In the genomic region with DNA sequence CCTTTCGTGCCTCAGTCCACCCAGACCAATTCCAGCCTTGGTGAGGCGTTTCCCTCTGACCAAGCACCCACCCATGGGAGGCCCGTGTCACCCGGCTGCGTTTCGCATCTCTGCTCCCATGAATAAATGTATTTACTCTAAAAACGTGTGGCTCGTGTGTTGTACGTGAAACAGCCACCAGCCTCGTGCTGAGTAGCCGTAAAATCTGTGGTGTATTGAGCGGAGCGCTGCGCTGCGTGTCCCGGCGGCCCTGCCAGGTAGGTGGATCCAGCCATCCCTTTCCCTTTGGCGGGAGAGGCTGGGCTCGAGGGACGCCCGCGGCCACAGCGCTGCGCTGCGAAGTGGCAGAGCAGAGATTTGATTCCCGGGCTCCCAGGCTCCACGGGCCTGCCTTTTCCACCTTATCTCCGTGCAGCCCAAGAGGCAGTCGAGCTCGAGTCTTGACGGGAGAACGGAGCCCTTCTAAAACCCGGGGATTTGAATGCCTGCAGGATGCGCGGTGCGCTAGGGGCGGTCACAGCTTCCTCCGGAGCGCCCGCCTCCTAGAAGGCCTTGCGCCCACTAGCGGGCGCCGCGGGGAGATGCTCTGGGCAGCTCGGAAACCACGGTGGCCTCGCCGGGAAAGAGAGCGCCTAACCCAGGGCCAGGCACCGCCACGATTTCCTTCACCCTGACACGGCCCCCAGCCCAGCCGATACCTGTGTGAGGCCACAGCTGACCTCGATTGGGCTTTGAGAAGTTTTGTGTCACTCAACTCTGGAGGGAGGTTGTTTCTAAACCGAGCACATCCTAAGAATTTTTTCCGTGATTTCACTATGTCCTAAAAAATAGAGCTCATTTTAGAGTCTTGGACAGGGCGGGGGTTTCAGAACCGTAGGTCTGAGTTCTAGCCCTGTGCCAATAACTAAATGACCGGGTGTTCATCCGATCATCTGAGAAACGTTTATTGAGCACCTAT, we compare ENCODE assay signal across 8 cellular contexts. TPM values are rescaled to one million over a fixed set of nuclear protein-coding genes. Genes with fewer than 3 reads are reported as not detected.
DNase-seq lines count a peak whose midpoint lies in the region; ATAC-seq and TF ChIP-seq lines count a peak whose summit lies in the region.

No MANE protein-coding gene starts in this region.

- no peak for TF ChIP-seq POLR2A in lower leg skin (IDR thresholded peaks at IDR 0.05)

- intact Hi-C loops in lower leg skin (cut with DNase I; ENCODE audit: low total_unique reads) = no loop called here

- peak; percentile 77 for ATAC-seq in GM18868 (IDR thresholded peaks at IDR 0.05; ENCODE audit: unreplicated experiment)
- ATAC-seq in HG03175 (IDR thresholded peaks at IDR 0.05; ENCODE audit: unreplicated experiment) = peak; percentile 63

- TF ChIP-seq CTCF in lower leg skin (IDR thresholded peaks at IDR 0.05) = peak in 1 of 3 donors; percentile 81

- 8 to 19% methylated on average over 22 to 52 of the region's 62 CpGs for WGBS in lower leg skin, 2 donors

- peak overlapping the region; percentile 24 for H3K4me3 ChIP-seq in lower leg skin (ENCODE audit: low read depth, poor library complexity, severe bottlenecking)

- DNase-seq in AG08396 (ENCODE audit: low spot score) (peak; percentile 89), NCI-H460 (ENCODE audit: extremely low read depth, low read depth) (peak; percentile 78), dermis microvascular lymphatic vessel endothelial cell (ENCODE audit: low read depth in 2 of 2) (peak; percentile 53 to 82), lower leg skin (ENCODE audit: low spot score in 2 of 2) (peak; percentile 51 to 95)
- peak; percentile 78 for DNase-seq in activated CD4-positive, alpha-beta T cell treated with anti-CD3 and anti-CD28 coated beads, Interleukin-2, amount 50 U/mL, for 1 hour
- peak; percentile 72 to 82 for DNase-seq in stimulated activated CD4-positive, alpha-beta T cell treated with anti-CD3 and anti-CD28 coated beads, Interleukin-4, amount 100 ng/mL, for 48 hours (ENCODE audit: low read depth in 2 of 2)

RNA-seq across cellular contexts. Expression of gene PSMD1, which starts 3.9 kb away (rescaled TPM):
- 78.2 and 92.7 TPM in 2 replicates for total RNA-seq in NCI-H460 (2014; rRNA removed; shearing (Covaris generic))
- 85.7 and 87.5 TPM in 2 replicates for polyA plus RNA-seq in NCI-H460 (2014; cell fraction: nucleus; rRNA removed)
- 128 and 142 TPM in 2 replicates for total RNA-seq in dermis microvascular lymphatic vessel endothelial cell
- total RNA-seq in lower leg skin = 10 to 100 TPM; 49.8 to 67.9 (median 57.4) TPM

RNA-seq across cellular contexts. Expression of gene C2orf72, which starts 15.4 kb away (rescaled TPM):
- 1.1 and 2.0 TPM in 2 replicates for total RNA-seq in NCI-H460 (2014; rRNA removed; shearing (Covaris generic))
- polyA plus RNA-seq in NCI-H460 (2014; cell fraction: nucleus; rRNA removed) = 0.74 and 1.1 TPM in 2 replicates
- total RNA-seq in dermis microvascular lymphatic vessel endothelial cell = not detected in 2 replicates
- 1 to 10 TPM in 3 of 4 donors, under 1 TPM in 1; 0.95 to 7.3 (median 4.0) TPM for total RNA-seq in lower leg skin

RNA-seq across cellular contexts. Expression of gene SPATA3, which starts 56.9 kb away (rescaled TPM):
- total RNA-seq in NCI-H460 (2014; rRNA removed; shearing (Covaris generic)) = not detected in 2 replicates
- not detected in 2 replicates for polyA plus RNA-seq in NCI-H460 (2014; cell fraction: nucleus; rRNA removed)
- total RNA-seq in dermis microvascular lymphatic vessel endothelial cell = not detected in 2 replicates
- under 1 TPM in 1 of 4 donors, not detected in 3; 0.25 TPM for total RNA-seq in lower leg skin

Comparison
In these comparisons a context has a peak if more than half of its experiments do, and no peak if none do; other contexts are left out.
1. Peak in every context shown above with its lines: DNase-seq, ATAC-seq and H3K4me3 ChIP-seq.